ENCODE assay signal across 7 cellular contexts in genomic region chr9:41266602-41267001, GRCh38.
A peak's percentile ranks its signal among the peaks of the same experiment; 100 is the strongest.
DNase-seq lines count a peak whose midpoint lies in the region; ATAC-seq, FAIRE-seq and TF ChIP-seq lines count a peak whose summit lies in the region.
"Not testable (repeated sequence)": the region's sequence is repeated elsewhere in the genome, so short reads cannot be mapped to it uniquely, and the experiment has no call there.

No MANE protein-coding gene starts in this region.

- H3K4me1 ChIP-seq in kidney (ENCODE audit: control insufficient read depth in 1 of 2, insufficient read depth in 1 of 2, low read depth in 1 of 2, low read length in 2 of 2); parathyroid adenoma: not testable (repeated sequence)

- H3K4me3 ChIP-seq in GM06990 (replicated peaks; ENCODE audit: low read depth, low read length): peak overlapping the region; percentile 14; the same call in 1 of the 2 replicates
- not testable (repeated sequence) for H3K4me3 ChIP-seq in kidney (ENCODE audit: low read length in 2 of 2); parathyroid adenoma (ENCODE audit: low read depth, low read length)

- not testable (repeated sequence) for H3K36me3 ChIP-seq in GM06990 (ENCODE audit: control insufficient read depth, insufficient read depth, low read length); kidney (ENCODE audit: control insufficient read depth in 1 of 2, insufficient read depth in 2 of 2, low read length in 2 of 2); parathyroid adenoma (ENCODE audit: control insufficient read depth, insufficient read depth, low read length)

- not testable (repeated sequence) for H3K27ac Mint-ChIP-seq in activated naive CD8-positive, alpha-beta T cell treated with anti-CD3 and anti-CD28 coated beads, Interleukin-2, amount 10 ng/mL, durations not matched to agents 7 days and 5 days; dendritic cell treated with granulocyte-macrophage colony-stimulating factor and Interleukin-4, amounts not matched to agents 40 ng/mL and 50 ng/mL, for 4 days; stimulated activated memory B cell treated with anti-CD40 and anti-IgM and Interleukin-4, amounts not matched to agents 10 μg/mL and 1 μg/mL and 100 μg/mL, for 72 hours

- not testable (repeated sequence) for ATAC-seq in activated naive CD8-positive, alpha-beta T cell treated with anti-CD3 and anti-CD28 coated beads, Interleukin-2, amount 10 ng/mL, durations not matched to agents 7 days and 5 days (ENCODE audit: low read depth); Right ventricle myocardium superior (ENCODE audit: poor library complexity); stimulated activated memory B cell treated with anti-CD40 and anti-IgM and Interleukin-4, amounts not matched to agents 10 μg/mL and 1 μg/mL and 100 μg/mL, for 72 hours

- H3K4me2 ChIP-seq in parathyroid adenoma (ENCODE audit: low read length): not testable (repeated sequence)

- TF ChIP-seq CTCF in GM06990 (IDR thresholded peaks at IDR 0.05; ENCODE audit: insufficient read depth, low read length, poor library complexity, severe bottlenecking); kidney (IDR thresholded peaks at IDR 0.05; ENCODE audit: borderline replicate concordance, extremely low read depth, insufficient read depth); parathyroid adenoma (IDR thresholded peaks at IDR 0.05): not testable (repeated sequence)

- H2AFZ ChIP-seq in parathyroid adenoma: peak overlapping the region; percentile 60

- H3K36me3 Mint-ChIP-seq in activated naive CD8-positive, alpha-beta T cell treated with anti-CD3 and anti-CD28 coated beads, Interleukin-2, amount 10 ng/mL, durations not matched to agents 7 days and 5 days; dendritic cell treated with granulocyte-macrophage colony-stimulating factor and Interleukin-4, amounts not matched to agents 40 ng/mL and 50 ng/mL, for 4 days (ENCODE audit: low read depth); stimulated activated memory B cell treated with anti-CD40 and anti-IgM and Interleukin-4, amounts not matched to agents 10 μg/mL and 1 μg/mL and 100 μg/mL, for 72 hours: not testable (repeated sequence)

- H3K4me1 Mint-ChIP-seq in activated naive CD8-positive, alpha-beta T cell treated with anti-CD3 and anti-CD28 coated beads, Interleukin-2, amount 10 ng/mL, durations not matched to agents 7 days and 5 days; dendritic cell treated with granulocyte-macrophage colony-stimulating factor and Interleukin-4, amounts not matched to agents 40 ng/mL and 50 ng/mL, for 4 days (ENCODE audit: low read depth); stimulated activated memory B cell treated with anti-CD40 and anti-IgM and Interleukin-4, amounts not matched to agents 10 μg/mL and 1 μg/mL and 100 μg/mL, for 72 hours: not testable (repeated sequence)

- H3K27ac ChIP-seq in kidney (ENCODE audit: low read depth in 2 of 2, low read length in 2 of 2); parathyroid adenoma: not testable (repeated sequence)

- DNase-seq in GM06990 (ENCODE audit: extremely low read depth, insufficient read length); activated naive CD8-positive, alpha-beta T cell treated with anti-CD3 and anti-CD28 coated beads, Interleukin-2, amount 10 ng/mL, durations not matched to agents 7 days and 5 days: not testable (repeated sequence)
- peak; percentile 32 for DNase-seq in Right ventricle myocardium superior
- DNase-seq in kidney: peak; percentile 75

- not testable (repeated sequence) for H3K9me3 ChIP-seq in kidney (ENCODE audit: control insufficient read depth in 1 of 2, low read length in 2 of 2); parathyroid adenoma (ENCODE audit: control insufficient read depth, low read length)

- H3K79me2 ChIP-seq in parathyroid adenoma: not testable (repeated sequence)

- not testable (repeated sequence) for H3K27me3 Mint-ChIP-seq in activated naive CD8-positive, alpha-beta T cell treated with anti-CD3 and anti-CD28 coated beads, Interleukin-2, amount 10 ng/mL, durations not matched to agents 7 days and 5 days; dendritic cell treated with granulocyte-macrophage colony-stimulating factor and Interleukin-4, amounts not matched to agents 40 ng/mL and 50 ng/mL, for 4 days; stimulated activated memory B cell treated with anti-CD40 and anti-IgM and Interleukin-4, amounts not matched to agents 10 μg/mL and 1 μg/mL and 100 μg/mL, for 72 hours

- H3K4me3 Mint-ChIP-seq in activated naive CD8-positive, alpha-beta T cell treated with anti-CD3 and anti-CD28 coated beads, Interleukin-2, amount 10 ng/mL, durations not matched to agents 7 days and 5 days: peak overlapping the region; percentile 33
- peak overlapping the region; percentile 34 for H3K4me3 Mint-ChIP-seq in dendritic cell treated with granulocyte-macrophage colony-stimulating factor and Interleukin-4, amounts not matched to agents 40 ng/mL and 50 ng/mL, for 4 days
- H3K4me3 Mint-ChIP-seq in stimulated activated memory B cell treated with anti-CD40 and anti-IgM and Interleukin-4, amounts not matched to agents 10 μg/mL and 1 μg/mL and 100 μg/mL, for 72 hours: peak overlapping the region; percentile 41

- FAIRE-seq in kidney (lab: Jason Lieb, UNC): not testable (repeated sequence)

- not testable (repeated sequence) for H3K27me3 ChIP-seq in GM06990 (replicated peaks; ENCODE audit: control insufficient read depth, insufficient read depth, low read length); parathyroid adenoma (ENCODE audit: control insufficient read depth, insufficient read depth, low read length)

- intact Hi-C loops in dendritic cell treated with granulocyte-macrophage colony-stimulating factor and Interleukin-4, amounts not matched to agents 40 ng/mL and 50 ng/mL, for 4 days (cut with micrococcal nuclease); Right ventricle myocardium superior (cut with DNase I); kidney (cut with DNase I): not testable (repeated sequence)

- POLR2A ChIA-PET in activated naive CD8-positive, alpha-beta T cell treated with anti-CD3 and anti-CD28 coated beads, Interleukin-2, amount 10 ng/mL, durations not matched to agents 7 days and 5 days (lab: Charles Lee): not testable (repeated sequence)

- H3K9me3 Mint-ChIP-seq in activated naive CD8-positive, alpha-beta T cell treated with anti-CD3 and anti-CD28 coated beads, Interleukin-2, amount 10 ng/mL, durations not matched to agents 7 days and 5 days; dendritic cell treated with granulocyte-macrophage colony-stimulating factor and Interleukin-4, amounts not matched to agents 40 ng/mL and 50 ng/mL, for 4 days; stimulated activated memory B cell treated with anti-CD40 and anti-IgM and Interleukin-4, amounts not matched to agents 10 μg/mL and 1 μg/mL and 100 μg/mL, for 72 hours: not testable (repeated sequence)

- not testable (repeated sequence) for H3K9ac ChIP-seq in kidney (ENCODE audit: low read length in 2 of 2); parathyroid adenoma
